Comparison of ENCODE assay signal across 17 cellular contexts in the genomic region with DNA sequence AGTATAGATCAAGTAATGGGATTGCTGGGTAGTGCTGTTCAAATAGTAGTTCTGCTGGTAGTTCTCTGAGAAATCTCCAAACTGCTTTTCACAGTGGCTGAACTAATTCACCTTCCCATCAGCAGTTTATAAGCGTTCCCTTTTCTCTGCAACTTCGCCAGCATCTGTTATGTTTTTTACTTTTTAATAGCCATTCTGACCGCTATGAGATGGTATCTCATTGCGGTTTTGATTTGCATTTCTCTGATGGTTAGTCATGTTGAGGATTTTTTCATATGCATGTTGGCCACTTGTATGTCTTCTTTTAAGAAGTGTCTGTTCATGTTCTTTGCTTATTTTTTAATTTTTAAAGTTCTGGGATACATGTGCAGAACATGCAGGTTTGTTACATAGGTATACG.
DNase-seq lines count a peak whose midpoint lies in the region; ATAC-seq and TF ChIP-seq lines count a peak whose summit lies in the region.
"Had no signal": no experiment of that assay in that cellular context is flagged by ENCODE, and none has a peak within 500 bp of the region (broad histone marks: within the 10 kb centered on the region; RNA-seq: fewer than 3 reads in every experiment).

No MANE protein-coding gene starts in this region.

- H3K9me3 Mint-ChIP-seq in activated CD8-positive, alpha-beta T cell treated with anti-CD3 and anti-CD28 coated beads for 36 hours = no peaks in the 10 kb centered on the region
- H3K9me3 Mint-ChIP-seq: T-helper 1 cell treated with Interleukin-12 subunit alpha and Interleukin-12 subunit beta and Interleukin-4 antibody, amounts not matched to agents 30 μg/mL and 1 μg/mL, for 36 hours had no signal

- no peak for TF ChIP-seq CTCF in activated CD8-positive, alpha-beta T cell treated with anti-CD3 and anti-CD28 coated beads for 36 hours (IDR thresholded peaks at IDR 0.05)

- no peak overlapping the region for H3K27ac Mint-ChIP-seq in activated CD8-positive, alpha-beta T cell treated with anti-CD3 and anti-CD28 coated beads for 36 hours
- H3K27ac Mint-ChIP-seq: T-helper 1 cell treated with Interleukin-12 subunit alpha and Interleukin-12 subunit beta and Interleukin-4 antibody, amounts not matched to agents 30 μg/mL and 1 μg/mL, for 36 hours had no signal

- DNase-seq in A172 (ENCODE audit: low spot score) (peak; percentile 10), EH (ENCODE audit: low read depth) (peak; percentile 85), HT-29 (ENCODE audit: low spot score) (peak; percentile 4), RPMI7951 (ENCODE audit: low read depth) (peak; percentile 93), NCI-H748 treated with DMSO at 0.1 percent for 48 hours (lab: John Stamatoyannopoulos, UW) (no peak), SW 1271 (lab: John Stamatoyannopoulos, UW) (no peak)
- no peak for DNase-seq in activated CD8-positive, alpha-beta T cell treated with anti-CD3 and anti-CD28 coated beads for 36 hours
- DNase-seq in stimulated activated naive CD8-positive, alpha-beta T cell treated with anti-CD3 and anti-CD28 coated beads, Interleukin-15, Interleukin-2, amounts not matched to agents 100 U/mL and 50 U/mL, for 24 hours = no peak
- DNase-seq: C1 segment of cervical spinal cord, MG63, NCI-H1048, NCI-H1436, NCI-H2029, NCI-H345, NCI-H69, SIG-M5 had no signal

- H3K4me1 Mint-ChIP-seq in activated CD8-positive, alpha-beta T cell treated with anti-CD3 and anti-CD28 coated beads for 36 hours (ENCODE audit: low read depth) = no peaks in the 10 kb centered on the region

- H3K27me3 Mint-ChIP-seq in activated CD8-positive, alpha-beta T cell treated with anti-CD3 and anti-CD28 coated beads for 36 hours = peaks cover 1% of the 10 kb centered on the region

- intact Hi-C loops in activated CD8-positive, alpha-beta T cell treated with anti-CD3 and anti-CD28 coated beads for 36 hours (cut with micrococcal nuclease) = no loop called here

- CTCF ChIA-PET in activated CD8-positive, alpha-beta T cell treated with anti-CD3 and anti-CD28 coated beads for 36 hours (lab: Charles Lee) = no interaction called here

- no peaks in the 10 kb centered on the region for H3K36me3 Mint-ChIP-seq in activated CD8-positive, alpha-beta T cell treated with anti-CD3 and anti-CD28 coated beads for 36 hours (ENCODE audit: low read depth)

- POLR2A ChIA-PET in activated CD8-positive, alpha-beta T cell treated with anti-CD3 and anti-CD28 coated beads for 36 hours (lab: Charles Lee) = no interaction called here

- H3K4me3 Mint-ChIP-seq in activated CD8-positive, alpha-beta T cell treated with anti-CD3 and anti-CD28 coated beads for 36 hours = no peak overlapping the region
- H3K4me3 Mint-ChIP-seq: T-helper 1 cell treated with Interleukin-12 subunit alpha and Interleukin-12 subunit beta and Interleukin-4 antibody, amounts not matched to agents 30 μg/mL and 1 μg/mL, for 36 hours had no signal

- ATAC-seq in activated CD8-positive, alpha-beta T cell treated with anti-CD3 and anti-CD28 coated beads for 36 hours = no peak
- no peak for ATAC-seq in stimulated activated naive CD8-positive, alpha-beta T cell treated with anti-CD3 and anti-CD28 coated beads, Interleukin-15, Interleukin-2, amounts not matched to agents 100 U/mL and 50 U/mL, for 24 hours

Comparison
In these comparisons a context has a peak if more than half of its experiments do, and no peak if none do; other contexts are left out.
1. DNase-seq: peak in A172 (single experiment), EH (single experiment), HT-29 (single experiment) and RPMI7951 (single experiment); none in NCI-H748 treated with DMSO at 0.1 percent for 48 hours (single experiment), SW 1271 (0 of 2), activated CD8-positive, alpha-beta T cell treated with anti-CD3 and anti-CD28 coated beads for 36 hours (single experiment) and stimulated activated naive CD8-positive, alpha-beta T cell treated with anti-CD3 and anti-CD28 coated beads, Interleukin-15, Interleukin-2, amounts not matched to agents 100 U/mL and 50 U/mL, for 24 hours (single experiment).